15 cellular contexts compared by ENCODE assay signal in genomic region chr22:37135023-37135422, GRCh38. TPM values are rescaled to one million over a fixed set of nuclear protein-coding genes. Genes with fewer than 3 reads are reported as not detected.
"Had no signal": no experiment of that assay in that cellular context is flagged by ENCODE, and none has a peak within 500 bp of the region (broad histone marks: within the 10 kb centered on the region; RNA-seq: fewer than 3 reads in every experiment).

No MANE protein-coding gene starts in this region.

- H3K27me3 ChIP-seq: colonic mucosa, neutrophil, SJCRH30, transverse colon had no signal

- H3K27ac ChIP-seq: colonic mucosa, neutrophil, parathyroid adenoma, SJCRH30, transverse colon had no signal

- H3K4me3 Mint-ChIP-seq: activated B cell treated with CpG ODN at 0.5 μM for 24 hours; activated CD4-positive, alpha-beta T cell treated with anti-CD3 and anti-CD28 coated beads, Interleukin-2, amount 10 ng/mL, durations not matched to agents 7 days and 5 days; activated T-cell treated with anti-CD3 and anti-CD28 coated beads, Interleukin-2, amount 50 U/mL, for 4 hours had no signal

- H3K9me3 Mint-ChIP-seq: activated B cell treated with CpG ODN at 0.5 μM for 24 hours; activated CD4-positive, alpha-beta T cell treated with anti-CD3 and anti-CD28 coated beads, Interleukin-2, amount 10 ng/mL, durations not matched to agents 7 days and 5 days; activated T-cell treated with anti-CD3 and anti-CD28 coated beads, Interleukin-2, amount 50 U/mL, for 4 hours had no signal

- H3K9me3 ChIP-seq: colonic mucosa, neutrophil, SJCRH30, transverse colon had no signal

- ATAC-seq: activated T-cell treated with anti-CD3 and anti-CD28 coated beads, Interleukin-2, amount 50 U/mL, for 4 hours; esophagus mucosa had no signal

- H3K27me3 Mint-ChIP-seq: activated B cell treated with CpG ODN at 0.5 μM for 24 hours; activated CD4-positive, alpha-beta T cell treated with anti-CD3 and anti-CD28 coated beads, Interleukin-2, amount 10 ng/mL, durations not matched to agents 7 days and 5 days had no signal

- H3K4me1 ChIP-seq: colonic mucosa, parathyroid adenoma, SJCRH30, transverse colon had no signal

- H3K27ac Mint-ChIP-seq: activated B cell treated with CpG ODN at 0.5 μM for 24 hours; activated CD4-positive, alpha-beta T cell treated with anti-CD3 and anti-CD28 coated beads, Interleukin-2, amount 10 ng/mL, durations not matched to agents 7 days and 5 days had no signal

- H3K36me3 ChIP-seq: colonic mucosa, neutrophil, SJCRH30, transverse colon had no signal

- H3K4me3 ChIP-seq: colonic mucosa, lung, SJCRH30, transverse colon had no signal

- DNase-seq: activated B cell treated with CpG ODN at 0.5 μM for 24 hours; activated CD4-positive, alpha-beta T cell treated with anti-CD3 and anti-CD28 coated beads, Interleukin-2, amount 10 ng/mL, durations not matched to agents 7 days and 5 days; activated T-cell treated with anti-CD3 and anti-CD28 coated beads, Interleukin-2, amount 50 U/mL, for 4 hours; colonic mucosa; islet precursor cell; midbrain; SJCRH30; stimulated activated CD4-positive, alpha-beta T cell treated with anti-CD3 and anti-CD28 coated beads, Interleukin-1b, Interleukin-23, amount 100 ng/mL, for 48 hours; substantia nigra; transverse colon had no signal

RNA-seq across cellular contexts. Expression of gene TMPRSS6, which starts 25.5 kb away (rescaled TPM):
- total RNA-seq: cardiac septum, esophagus mucosa, SJCRH30 had no signal
